Comparison of ENCODE assay signal across 8 cellular contexts in genomic region chr13:95643471-95643813, GRCh38. TPM values are rescaled to one million over a fixed set of nuclear protein-coding genes. Genes with fewer than 3 reads are reported as not detected.
DNase-seq lines count a peak whose midpoint lies in the region; ATAC-seq, FAIRE-seq and TF ChIP-seq lines count a peak whose summit lies in the region.

No MANE protein-coding gene starts in this region.

- peaks cover 8 to 12% (median 9%) of the 10 kb centered on the region in 3 donors for H3K4me1 Mint-ChIP-seq in CD8-positive, alpha-beta memory T cell
- no peaks in the 10 kb centered on the region for H3K4me1 Mint-ChIP-seq in memory B cell

- H3K27me3 Mint-ChIP-seq in CD8-positive, alpha-beta memory T cell, result peaks cover 35 to 50% of the 10 kb centered on the region in 2 donors
- peaks cover 14% of the 10 kb centered on the region for H3K27me3 Mint-ChIP-seq in memory B cell

- H3K36me3 ChIP-seq in CD8-positive, alpha-beta memory T cell (ENCODE audit: insufficient read depth, low read length), result no peaks in the 10 kb centered on the region
- H3K36me3 ChIP-seq in MG63, result peaks cover 27% of the 10 kb centered on the region
- no peaks in the 10 kb centered on the region for H3K36me3 ChIP-seq in bronchial epithelial cell (ENCODE audit: control insufficient read depth, insufficient read depth, low read length)

- H3K4me1 ChIP-seq in CD8-positive, alpha-beta memory T cell (ENCODE audit: insufficient read depth, low read length), result no peaks in the 10 kb centered on the region

- H3K36me3 Mint-ChIP-seq in CD8-positive, alpha-beta memory T cell, result no peaks in the 10 kb centered on the region
- H3K36me3 Mint-ChIP-seq in memory B cell, result no peaks in the 10 kb centered on the region

- H3K27me3 ChIP-seq in CD8-positive, alpha-beta memory T cell (ENCODE audit: insufficient read depth, low read length, poor library complexity, severe bottlenecking), result peaks cover 4% of the 10 kb centered on the region
- H3K27me3 ChIP-seq in MG63 (no peaks in the 10 kb centered on the region), bronchial epithelial cell (ENCODE audit: control insufficient read depth, insufficient read depth, low read length) (peaks cover 2% of the 10 kb centered on the region)

- DNase-seq in CD8-positive, alpha-beta memory T cell, result no peak
- DNase-seq in MG63 (peak; percentile 23), bronchial epithelial cell (ENCODE audit: low read depth) (no peak), memory B cell (ENCODE audit: low spot score in 2 of 2) (no peak), frontal cortex (ENCODE audit: low spot score in 2 of 2) (no peak), GM10266 (ENCODE audit: extremely low spot score) (no peak)
- DNase-seq in effector CD4-positive, alpha-beta T cell, result no peak

- TF ChIP-seq CTCF in bronchial epithelial cell (IDR thresholded peaks at IDR 0.05; ENCODE audit: insufficient read depth, low read length, severe bottlenecking), result no peak
- no peak for TF ChIP-seq CTCF in GM10266 (IDR thresholded peaks at IDR 0.05; ENCODE audit: control insufficient read depth, insufficient read depth, low read depth, missing control alignments)

- no peak overlapping the region for H3K27ac Mint-ChIP-seq in CD8-positive, alpha-beta memory T cell
- H3K27ac Mint-ChIP-seq in memory B cell, result no peak overlapping the region

- no peak overlapping the region for H3K4me3 ChIP-seq in CD8-positive, alpha-beta memory T cell (ENCODE audit: low read length)
- H3K4me3 ChIP-seq in MG63 (peak overlapping the region; percentile 63), bronchial epithelial cell (ENCODE audit: low read depth, low read length) (peak overlapping the region; percentile 43)

- ATAC-seq in memory B cell (ENCODE audit: low read depth) (no peak), HG03460 (IDR thresholded peaks at IDR 0.05; ENCODE audit: unreplicated experiment) (no peak)

- no peaks in the 10 kb centered on the region for H3K9me3 ChIP-seq in CD8-positive, alpha-beta memory T cell (ENCODE audit: low read length)
- H3K9me3 ChIP-seq in MG63, result no peaks in the 10 kb centered on the region

- CTCF ChIA-PET in CD8-positive, alpha-beta memory T cell (lab: Charles Lee), result no interaction called here

- FAIRE-seq in bronchial epithelial cell (lab: Jason Lieb, UNC) (no peak), frontal cortex (lab: Jason Lieb, UNC) (no peak)

- POLR2A ChIA-PET in CD8-positive, alpha-beta memory T cell (lab: Charles Lee), result no interaction called here

- peak overlapping the region in 6 of 7 donors; percentile 11 to 66 (median 57) for H3K4me3 Mint-ChIP-seq in CD8-positive, alpha-beta memory T cell
- H3K4me3 Mint-ChIP-seq in memory B cell, result peak overlapping the region; percentile 54

- no peak overlapping the region for H3K27ac ChIP-seq in CD8-positive, alpha-beta memory T cell (ENCODE audit: low read depth, low read length)

- no peaks in the 10 kb centered on the region for H3K9me3 Mint-ChIP-seq in CD8-positive, alpha-beta memory T cell
- H3K9me3 Mint-ChIP-seq in memory B cell, result no peaks in the 10 kb centered on the region

RNA-seq across cellular contexts. Expression of gene DZIP1, which starts 1.1 kb away (rescaled TPM):
- under 1 TPM in 1 of 2 experiments, not detected in 1; 0.13 TPM for total RNA-seq in CD8-positive, alpha-beta memory T cell
- not detected for polyA plus RNA-seq in CD8-positive, alpha-beta memory T cell
- 10.9 and 39.1 TPM in 2 replicates for total RNA-seq in MG63 (2014; rRNA removed; shearing (Covaris generic); ENCODE audit: low replicate concordance)
- total RNA-seq in bronchial epithelial cell, result 0.79 and 3.8 TPM in 2 replicates
- total RNA-seq in frontal cortex, result 47.3 TPM

RNA-seq across cellular contexts. Expression of gene DNAJC3, which starts 33.5 kb away (rescaled TPM):
- total RNA-seq in CD8-positive, alpha-beta memory T cell, result 10 to 100 TPM; 26.1 to 26.4 TPM
- polyA plus RNA-seq in CD8-positive, alpha-beta memory T cell, result 19.4 TPM
- total RNA-seq in MG63 (2014; rRNA removed; shearing (Covaris generic); ENCODE audit: low replicate concordance), result 22.5 and 40.5 TPM in 2 replicates
- total RNA-seq in bronchial epithelial cell (58.4 and 72.7 TPM in 2 replicates), frontal cortex (31.0 TPM)
